Comparison of ENCODE assay signal across 22 cellular contexts in the genomic region with DNA sequence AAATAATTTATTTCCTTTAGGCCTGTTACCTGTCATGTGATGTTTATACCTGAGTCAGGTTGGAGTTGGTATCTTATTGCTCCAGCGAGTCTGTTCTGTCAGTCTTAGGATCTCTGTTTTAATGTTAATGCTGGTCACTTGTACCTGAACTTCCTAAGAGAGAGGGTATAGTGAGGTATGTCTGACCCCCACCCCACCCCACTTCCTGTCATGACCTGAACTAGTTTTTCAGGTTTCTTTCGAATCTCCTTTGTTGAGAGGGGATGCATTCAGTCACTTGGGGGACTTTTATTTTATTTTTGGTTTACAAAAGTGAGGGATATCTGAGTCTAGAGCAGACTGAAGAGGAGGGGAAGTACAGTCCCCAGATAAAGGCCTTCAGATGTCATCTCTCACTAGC.
"Had no signal": no experiment of that assay in that cellular context is flagged by ENCODE, and none has a peak within 500 bp of the region (broad histone marks: within the 10 kb centered on the region; RNA-seq: fewer than 3 reads in every experiment).

No MANE protein-coding gene starts in this region.

- H3K27ac ChIP-seq: dorsolateral prefrontal cortex, epithelial cell of prostate, esophagus muscularis mucosa, gastrocnemius medialis, heart right ventricle, neutrophil, psoas muscle, right lobe of liver, tibial nerve had no signal

- H3K36me3 ChIP-seq: esophagus muscularis mucosa, gastrocnemius medialis, heart right ventricle, neutrophil, right lobe of liver, tibial nerve had no signal

- H3K9me3 ChIP-seq: esophagus muscularis mucosa, gastrocnemius medialis, heart right ventricle, mucosa of descending colon, neutrophil, psoas muscle, right lobe of liver, tibial nerve had no signal

- H3K27me3 ChIP-seq: gastrocnemius medialis, right lobe of liver, tibial nerve had no signal

- ATAC-seq: gastrocnemius medialis; heart right ventricle; left lobe of liver; mucosa of descending colon; naive thymus-derived CD8-positive, alpha-beta T cell; psoas muscle; right lobe of liver; stimulated activated memory B cell treated with anti-CD40 and anti-IgM and Interleukin-4, amounts not matched to agents 10 μg/mL and 1 μg/mL and 100 μg/mL, for 72 hours had no signal

- DNase-seq: cortex of kidney; dorsolateral prefrontal cortex; effector CD8-positive, alpha-beta T cell; gastrocnemius medialis; heart right ventricle; hypothalamus; islet precursor cell; mammary epithelial cell; mucosa of descending colon; naive thymus-derived CD8-positive, alpha-beta T cell; psoas muscle; retina; right lobe of liver; stimulated activated CD4-positive, alpha-beta T cell treated with anti-CD3 and anti-CD28 coated beads, Interleukin-15, amount 100 ng/mL, for 24 hours; stimulated activated CD4-positive, alpha-beta T cell treated with anti-CD3 and anti-CD28 coated beads, Interleukin-1b, Interleukin-23, amount 100 ng/mL, for 48 hours; stimulated activated CD4-positive, alpha-beta T cell treated with anti-CD3 and anti-CD28 coated beads, Interleukin-4, amount 100 ng/mL, for 24 hours had no signal

- H3K4me3 ChIP-seq: dorsolateral prefrontal cortex, esophagus muscularis mucosa, gastrocnemius medialis, heart right ventricle, mucosa of descending colon, psoas muscle, right lobe of liver, tibial nerve had no signal

- H3K4me1 ChIP-seq: gastrocnemius medialis, heart right ventricle, psoas muscle, right lobe of liver had no signal
